Comparison of ENCODE assay signal across 8 cellular contexts in genomic region chr1:54714881-54715492, GRCh38. TPM values are rescaled to one million over a fixed set of nuclear protein-coding genes. Genes with fewer than 3 reads are reported as not detected.
DNase-seq lines count a peak whose midpoint lies in the region; TF ChIP-seq lines count a peak whose summit lies in the region.

No MANE protein-coding gene starts in this region.

- no peaks in the 10 kb centered on the region for H3K9me3 Mint-ChIP-seq in endothelial cell (ENCODE audit: unreplicated experiment)

- H3K9me3 ChIP-seq in BE2C (no peaks in the 10 kb centered on the region), OCI-LY7 (ENCODE audit: low read length) (no peaks in the 10 kb centered on the region), neural cell (ENCODE audit: low read length) (no peaks in the 10 kb centered on the region)

- H3K27ac ChIP-seq in OCI-LY7 (ENCODE audit: low read depth, low read length, poor library complexity, severe bottlenecking) = no peak overlapping the region
- H3K27ac ChIP-seq in neural cell (ENCODE audit: low read length) = no peak overlapping the region

- H3K79me2 ChIP-seq in OCI-LY7 (ENCODE audit: insufficient read depth, low read depth, low read length) (peaks cover 22% of the 10 kb centered on the region), neural cell (replicated peaks; ENCODE audit: insufficient read depth, low read length) (peaks cover 8% of the 10 kb centered on the region)

- H3K4me2 ChIP-seq in OCI-LY7 (ENCODE audit: low read length) = peak overlapping the region; percentile 65
- peak overlapping the region; percentile 59 for H3K4me2 ChIP-seq in neural cell (ENCODE audit: low read length)

- intact Hi-C loops in OCI-LY7 (cut with micrococcal nuclease; ENCODE audit: unreplicated experiment) = loop anchor here (2.0 kb wide), 1 partner anchor 50 kb away; the partner anchor contains the start of gene PARS2

- BruUV-seq in OCI-LY7 (replicated peaks; lab: Mats Ljungman, UMichigan) = no TSS peak

- no peak overlapping the region for H3K27ac Mint-ChIP-seq in endothelial cell (ENCODE audit: unreplicated experiment)

- TF ChIP-seq EP300 in neural cell (conservative IDR thresholded peaks at IDR 0.05; ENCODE audit: poor library complexity, severe bottlenecking) = no peak

- CTCF ChIA-PET in OCI-LY7 (lab: Charles Lee; ENCODE audit: unreplicated experiment) = interaction anchor here (0.9 kb wide), 1 partner anchor 14 kb away, joined by 5 read pairs; no protein-coding TSS in a partner anchor

- H3K4me3 ChIP-seq in BE2C (ENCODE audit: low read depth, low read length) (peak overlapping the region; percentile 89), OCI-LY7 (ENCODE audit: low read depth, low read length, poor library complexity, severe bottlenecking) (peak overlapping the region; percentile 93), neural cell (ENCODE audit: low read length) (peak overlapping the region; percentile 86)

- H3K27me3 ChIP-seq in BE2C = no peaks in the 10 kb centered on the region
- no peaks in the 10 kb centered on the region for H3K27me3 ChIP-seq in neural cell (ENCODE audit: insufficient read depth, low read depth, low read length)

- TF ChIP-seq CTCF in BE2C (IDR thresholded peaks at IDR 0.05; ENCODE audit: low read depth, low read length) (no peak), OCI-LY7 (conservative IDR thresholded peaks at IDR 0.05; ENCODE audit: low read length) (no peak), endothelial cell (IDR thresholded peaks at IDR 0.05; ENCODE audit: unreplicated experiment) (no peak), neural cell (IDR thresholded peaks at IDR 0.05; ENCODE audit: poor library complexity, severe bottlenecking) (no peak)

- no peak for TF ChIP-seq RAD21 in neural cell (conservative IDR thresholded peaks at IDR 0.05)

- peak overlapping the region; percentile 71 for H3K9ac ChIP-seq in neural cell (ENCODE audit: low read length)

- H3K36me3 ChIP-seq in BE2C = no peaks in the 10 kb centered on the region; the same call in 1 of the 2 replicates
- peaks cover 29% of the 10 kb centered on the region for H3K36me3 ChIP-seq in OCI-LY7 (ENCODE audit: insufficient read depth, low read length)
- H3K36me3 ChIP-seq in neural cell (ENCODE audit: insufficient read depth, low read length) = no peaks in the 10 kb centered on the region

- peak overlapping the region; percentile 90 for H3K4me3 Mint-ChIP-seq in endothelial cell (ENCODE audit: unreplicated experiment)

- H3K4me1 Mint-ChIP-seq in endothelial cell (ENCODE audit: unreplicated experiment) = peaks cover 8% of the 10 kb centered on the region

- H2AFZ ChIP-seq in OCI-LY7 (ENCODE audit: low read length) (peak overlapping the region; percentile 99), neural cell (ENCODE audit: low read depth, low read length) (peak overlapping the region; percentile 82)

- peaks cover 3% of the 10 kb centered on the region for H3K27me3 Mint-ChIP-seq in endothelial cell (ENCODE audit: unreplicated experiment)

- H3K4me1 ChIP-seq in BE2C = 0 out of 2 replicates have a peak, but pooled peaks cover 2% of the 10 kb centered on the region
- peaks cover 15% of the 10 kb centered on the region for H3K4me1 ChIP-seq in OCI-LY7 (ENCODE audit: insufficient read depth, low read length, poor library complexity, severe bottlenecking)

- H3F3A ChIP-seq in neural cell (ENCODE audit: insufficient read depth, low read length, poor library complexity, severe bottlenecking) = no peaks in the 10 kb centered on the region

- POLR2A ChIA-PET in OCI-LY7 (lab: Charles Lee) = interaction anchor here (0.6 to 1.3 kb wide), 4 partner anchors 13 to 640 kb away, joined by 3 to 7 read pairs (median 5); partner anchors contain the start of gene DHCR24

- H4K20me1 ChIP-seq in OCI-LY7 (ENCODE audit: insufficient read depth, low read length) (no peaks in the 10 kb centered on the region), neural cell (ENCODE audit: insufficient read depth) (no peaks in the 10 kb centered on the region)

- H3K36me3 Mint-ChIP-seq in endothelial cell (ENCODE audit: low read depth, unreplicated experiment) = no peaks in the 10 kb centered on the region

- DNase-seq in BE2C (no peak), OCI-LY7 (ENCODE audit: low spot score) (no peak), endothelial cell (ENCODE audit: low spot score) (no peak), NCI-H524 (lab: John Stamatoyannopoulos, UW) (no peak), HPDE6-E6E7 (ENCODE audit: extremely low spot score) (no peak), MV-4-11 (lab: John Stamatoyannopoulos, UW) (no peak)
- no peak for DNase-seq in stimulated activated CD8-positive, alpha-beta memory T cell treated with anti-CD3 and anti-CD28 coated beads, Interleukin-4, amount 100 ng/mL, for 48 hours

- H3K9me2 ChIP-seq in OCI-LY7 (ENCODE audit: insufficient read depth, low read length) (no peaks in the 10 kb centered on the region), neural cell (ENCODE audit: insufficient read depth, low read length) (no peaks in the 10 kb centered on the region)

TF ChIP-seq in neural cell, 6 proteins besides CTCF, POLR2A, EP300 and RAD21:
- TF ChIP-seq SMC3 (conservative IDR thresholded peaks at IDR 0.05; ENCODE audit: poor library complexity) (no peak), TAF1 (IDR thresholded peaks at IDR 0.05; ENCODE audit: low read depth) (no peak), EZH2 (IDR thresholded peaks at IDR 0.05; ENCODE audit: borderline replicate concordance, insufficient read depth, low read length, poor library complexity, severe bottlenecking) (no peak), POLR2AphosphoS5 (IDR thresholded peaks at IDR 0.05) (no peak), MXI1 (conservative IDR thresholded peaks at IDR 0.05; ENCODE audit: poor library complexity, severe bottlenecking) (no peak)
- TF ChIP-seq, protein P1, sequence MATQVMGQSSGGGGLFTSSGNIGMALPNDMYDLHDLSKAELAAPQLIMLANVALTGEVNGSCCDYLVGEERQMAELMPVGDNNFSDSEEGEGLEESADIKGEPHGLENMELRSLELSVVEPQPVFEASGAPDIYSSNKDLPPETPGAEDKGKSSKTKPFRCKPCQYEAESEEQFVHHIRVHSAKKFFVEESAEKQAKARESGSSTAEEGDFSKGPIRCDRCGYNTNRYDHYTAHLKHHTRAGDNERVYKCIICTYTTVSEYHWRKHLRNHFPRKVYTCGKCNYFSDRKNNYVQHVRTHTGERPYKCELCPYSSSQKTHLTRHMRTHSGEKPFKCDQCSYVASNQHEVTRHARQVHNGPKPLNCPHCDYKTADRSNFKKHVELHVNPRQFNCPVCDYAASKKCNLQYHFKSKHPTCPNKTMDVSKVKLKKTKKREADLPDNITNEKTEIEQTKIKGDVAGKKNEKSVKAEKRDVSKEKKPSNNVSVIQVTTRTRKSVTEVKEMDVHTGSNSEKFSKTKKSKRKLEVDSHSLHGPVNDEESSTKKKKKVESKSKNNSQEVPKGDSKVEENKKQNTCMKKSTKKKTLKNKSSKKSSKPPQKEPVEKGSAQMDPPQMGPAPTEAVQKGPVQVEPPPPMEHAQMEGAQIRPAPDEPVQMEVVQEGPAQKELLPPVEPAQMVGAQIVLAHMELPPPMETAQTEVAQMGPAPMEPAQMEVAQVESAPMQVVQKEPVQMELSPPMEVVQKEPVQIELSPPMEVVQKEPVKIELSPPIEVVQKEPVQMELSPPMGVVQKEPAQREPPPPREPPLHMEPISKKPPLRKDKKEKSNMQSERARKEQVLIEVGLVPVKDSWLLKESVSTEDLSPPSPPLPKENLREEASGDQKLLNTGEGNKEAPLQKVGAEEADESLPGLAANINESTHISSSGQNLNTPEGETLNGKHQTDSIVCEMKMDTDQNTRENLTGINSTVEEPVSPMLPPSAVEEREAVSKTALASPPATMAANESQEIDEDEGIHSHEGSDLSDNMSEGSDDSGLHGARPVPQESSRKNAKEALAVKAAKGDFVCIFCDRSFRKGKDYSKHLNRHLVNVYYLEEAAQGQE (IDR thresholded peaks at IDR 0.05; ENCODE audit: borderline replicate concordance) = no peak

RNA-seq across cellular contexts. Expression of gene TTC4, which starts 0.7 kb away (rescaled TPM):
- 32.3 TPM for polyA plus RNA-seq in BE2C (2012; ENCODE audit: insufficient read depth, insufficient read length, low read depth)
- total RNA-seq in OCI-LY7 (2014; rRNA removed; shearing (Covaris generic)) = 20.7 and 26.1 TPM in 2 replicates
- total RNA-seq in OCI-LY7 (2022) (23.0 and 24.3 TPM in 2 replicates), endothelial cell (ENCODE audit: unreplicated experiment) (16.4 TPM)
- polyA plus RNA-seq in neural cell = 22.5 and 27.2 TPM in 2 replicates
- polyA minus RNA-seq in neural cell = 27.0 and 43.2 TPM in 2 replicates

RNA-seq across cellular contexts. Expression of gene PARS2, which starts 49.3 kb away (rescaled TPM):
- 17.2 TPM for polyA plus RNA-seq in BE2C (2012; ENCODE audit: insufficient read depth, insufficient read length, low read depth)
- total RNA-seq in OCI-LY7 (2014; rRNA removed; shearing (Covaris generic)) = 6.7 and 7.6 TPM in 2 replicates
- total RNA-seq in OCI-LY7 (2022) (5.3 and 6.7 TPM in 2 replicates), endothelial cell (ENCODE audit: unreplicated experiment) (6.5 TPM)
- 1.9 and 2.5 TPM in 2 replicates for polyA plus RNA-seq in neural cell
- 5.4 and 6.8 TPM in 2 replicates for polyA minus RNA-seq in neural cell
